ENCODE assay signal across 1 cellular context in genomic region chr4:184808719-184809062, GRCh38.
TF ChIP-seq lines count a peak whose summit lies in the region.

No MANE protein-coding gene starts in this region.

TF ChIP-seq in HepG2, 621 proteins besides CTCF, POLR2A, EP300 and RAD21 (continued from another document):
- no peak for TF ChIP-seq THAP8 (CRISPR knock-in tag; IDR thresholded peaks at IDR 0.05; ENCODE audit: borderline replicate concordance)
- TF ChIP-seq THRA (CRISPR knock-in tag; IDR thresholded peaks at IDR 0.05; ENCODE audit: borderline replicate concordance), result 0 out of 2 replicates have a peak, but pooled peaks have one; percentile 2
- no peak for TF ChIP-seq FOXM1 (CRISPR knock-in tag; IDR thresholded peaks at IDR 0.05)
TF ChIP-seq in HepG2: peak in this region for 2.
